Comparison of ENCODE assay signal across 1 cellular context in genomic region chr1:187451238-187451637, GRCh38.
TF ChIP-seq lines count a peak whose summit lies in the region.

No MANE protein-coding gene starts in this region.

TF ChIP-seq in K562, 482 proteins besides CTCF, POLR2A, EP300 and RAD21 (continued from another document):
- TF ChIP-seq ZNF407 (IDR thresholded peaks at IDR 0.05; ENCODE audit: low read depth) (no peak), HDAC6 (IDR thresholded peaks at IDR 0.05; ENCODE audit: low read depth, low read length) (no peak), ZBED1 (IDR thresholded peaks at IDR 0.05) (no peak), NR1H2 (CRISPR knock-in tag; IDR thresholded peaks at IDR 0.05) (no peak)
TF ChIP-seq in K562: peak in this region for 1.
